1 cellular context compared by ENCODE assay signal in the genomic region with DNA sequence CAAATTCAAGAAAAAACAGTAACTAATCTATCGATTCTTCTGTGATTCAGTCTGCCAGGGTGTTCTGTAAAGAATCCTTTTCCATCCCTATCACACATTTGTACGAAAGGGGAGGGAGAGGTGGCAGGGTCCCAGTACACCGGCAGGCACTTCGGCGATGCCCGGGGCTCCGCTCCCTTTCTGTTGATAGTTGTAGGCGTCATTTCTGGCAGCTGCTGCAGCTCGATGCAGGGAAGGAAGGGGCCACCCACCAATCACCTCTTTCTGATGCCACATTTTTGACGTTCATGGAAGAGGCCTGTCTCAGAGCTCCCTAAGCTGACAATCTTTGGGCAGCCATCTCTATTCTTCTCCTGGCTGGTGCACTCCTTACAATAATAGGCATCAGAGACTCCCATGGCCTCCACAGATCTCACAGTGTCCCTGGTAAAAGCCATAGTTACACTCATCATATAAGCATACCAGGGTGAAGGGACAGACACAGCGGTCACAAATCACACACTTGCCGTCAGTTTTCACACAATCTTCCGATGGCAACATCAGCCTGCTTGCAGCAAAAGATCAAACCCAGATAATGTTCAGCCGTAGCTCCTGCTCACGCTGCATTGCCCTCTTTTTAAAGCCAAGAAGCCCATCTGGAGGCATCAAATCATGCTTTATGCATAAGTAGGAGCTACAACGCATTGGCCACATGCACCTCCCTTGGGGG.
TF ChIP-seq lines count a peak whose summit lies in the region.

No MANE protein-coding gene starts in this region.

TF ChIP-seq in K562, 482 proteins besides CTCF, POLR2A, EP300 and RAD21:
- TF ChIP-seq, protein P1, sequence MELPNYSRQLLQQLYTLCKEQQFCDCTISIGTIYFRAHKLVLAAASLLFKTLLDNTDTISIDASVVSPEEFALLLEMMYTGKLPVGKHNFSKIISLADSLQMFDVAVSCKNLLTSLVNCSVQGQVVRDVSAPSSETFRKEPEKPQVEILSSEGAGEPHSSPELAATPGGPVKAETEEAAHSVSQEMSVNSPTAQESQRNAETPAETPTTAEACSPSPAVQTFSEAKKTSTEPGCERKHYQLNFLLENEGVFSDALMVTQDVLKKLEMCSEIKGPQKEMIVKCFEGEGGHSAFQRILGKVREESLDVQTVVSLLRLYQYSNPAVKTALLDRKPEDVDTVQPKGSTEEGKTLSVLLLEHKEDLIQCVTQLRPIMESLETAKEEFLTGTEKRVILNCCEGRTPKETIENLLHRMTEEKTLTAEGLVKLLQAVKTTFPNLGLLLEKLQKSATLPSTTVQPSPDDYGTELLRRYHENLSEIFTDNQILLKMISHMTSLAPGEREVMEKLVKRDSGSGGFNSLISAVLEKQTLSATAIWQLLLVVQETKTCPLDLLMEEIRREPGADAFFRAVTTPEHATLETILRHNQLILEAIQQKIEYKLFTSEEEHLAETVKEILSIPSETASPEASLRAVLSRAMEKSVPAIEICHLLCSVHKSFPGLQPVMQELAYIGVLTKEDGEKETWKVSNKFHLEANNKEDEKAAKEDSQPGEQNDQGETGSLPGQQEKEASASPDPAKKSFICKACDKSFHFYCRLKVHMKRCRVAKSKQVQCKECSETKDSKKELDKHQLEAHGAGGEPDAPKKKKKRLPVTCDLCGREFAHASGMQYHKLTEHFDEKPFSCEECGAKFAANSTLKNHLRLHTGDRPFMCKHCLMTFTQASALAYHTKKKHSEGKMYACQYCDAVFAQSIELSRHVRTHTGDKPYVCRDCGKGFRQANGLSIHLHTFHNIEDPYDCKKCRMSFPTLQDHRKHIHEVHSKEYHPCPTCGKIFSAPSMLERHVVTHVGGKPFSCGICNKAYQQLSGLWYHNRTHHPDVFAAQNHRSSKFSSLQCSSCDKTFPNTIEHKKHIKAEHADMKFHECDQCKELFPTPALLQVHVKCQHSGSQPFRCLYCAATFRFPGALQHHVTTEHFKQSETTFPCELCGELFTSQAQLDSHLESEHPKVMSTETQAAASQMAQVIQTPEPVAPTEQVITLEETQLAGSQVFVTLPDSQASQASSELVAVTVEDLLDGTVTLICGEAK (IDR thresholded peaks at IDR 0.05): no peak
- TF ChIP-seq, protein P1 (CRISPR knock-in tag; IDR thresholded peaks at IDR 0.05): no peak
- TF ChIP-seq ZNF24 (IDR thresholded peaks at IDR 0.05): no peak
- no peak for TF ChIP-seq ZFP30 (CRISPR knock-in tag; IDR thresholded peaks at IDR 0.05; ENCODE audit: borderline replicate concordance)
- TF ChIP-seq, protein P2, sequence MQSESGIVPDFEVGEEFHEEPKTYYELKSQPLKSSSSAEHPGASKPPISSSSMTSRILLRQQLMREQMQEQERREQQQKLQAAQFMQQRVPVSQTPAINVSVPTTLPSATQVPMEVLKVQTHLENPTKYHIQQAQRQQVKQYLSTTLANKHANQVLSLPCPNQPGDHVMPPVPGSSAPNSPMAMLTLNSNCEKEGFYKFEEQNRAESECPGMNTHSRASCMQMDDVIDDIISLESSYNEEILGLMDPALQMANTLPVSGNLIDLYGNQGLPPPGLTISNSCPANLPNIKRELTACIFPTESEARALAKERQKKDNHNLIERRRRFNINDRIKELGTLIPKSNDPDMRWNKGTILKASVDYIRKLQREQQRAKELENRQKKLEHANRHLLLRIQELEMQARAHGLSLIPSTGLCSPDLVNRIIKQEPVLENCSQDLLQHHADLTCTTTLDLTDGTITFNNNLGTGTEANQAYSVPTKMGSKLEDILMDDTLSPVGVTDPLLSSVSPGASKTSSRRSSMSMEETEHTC (IDR thresholded peaks at IDR 0.05): no peak
- no peak for TF ChIP-seq CBFA2T2 (conservative IDR thresholded peaks at IDR 0.05)
- no peak for TF ChIP-seq CREB1 (IDR thresholded peaks at IDR 0.05)
- TF ChIP-seq CREB1 (CRISPR knock-in tag; IDR thresholded peaks at IDR 0.05): no peak
- TF ChIP-seq TCF7L2 (IDR thresholded peaks at IDR 0.05; ENCODE audit: low read depth, low read length): no peak
- no peak for TF ChIP-seq NFE2 (IDR thresholded peaks at IDR 0.05; ENCODE audit: low read depth)
- no peak for TF ChIP-seq BACH1 (tag; IDR thresholded peaks at IDR 0.05)
- TF ChIP-seq, protein P3, sequence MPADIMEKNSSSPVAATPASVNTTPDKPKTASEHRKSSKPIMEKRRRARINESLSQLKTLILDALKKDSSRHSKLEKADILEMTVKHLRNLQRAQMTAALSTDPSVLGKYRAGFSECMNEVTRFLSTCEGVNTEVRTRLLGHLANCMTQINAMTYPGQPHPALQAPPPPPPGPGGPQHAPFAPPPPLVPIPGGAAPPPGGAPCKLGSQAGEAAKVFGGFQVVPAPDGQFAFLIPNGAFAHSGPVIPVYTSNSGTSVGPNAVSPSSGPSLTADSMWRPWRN (IDR thresholded peaks at IDR 0.05; ENCODE audit: low read depth): no peak
- TF ChIP-seq, protein P4, sequence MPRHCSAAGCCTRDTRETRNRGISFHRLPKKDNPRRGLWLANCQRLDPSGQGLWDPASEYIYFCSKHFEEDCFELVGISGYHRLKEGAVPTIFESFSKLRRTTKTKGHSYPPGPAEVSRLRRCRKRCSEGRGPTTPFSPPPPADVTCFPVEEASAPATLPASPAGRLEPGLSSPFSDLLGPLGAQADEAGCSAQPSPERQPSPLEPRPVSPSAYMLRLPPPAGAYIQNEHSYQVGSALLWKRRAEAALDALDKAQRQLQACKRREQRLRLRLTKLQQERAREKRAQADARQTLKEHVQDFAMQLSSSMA (CRISPR knock-in tag; IDR thresholded peaks at IDR 0.05): no peak
- no peak for TF ChIP-seq ESRRB (CRISPR knock-in tag; IDR thresholded peaks at IDR 0.05; ENCODE audit: borderline replicate concordance)
- TF ChIP-seq FIP1L1 (IDR thresholded peaks at IDR 0.05; ENCODE audit: low read depth, low read length, poor library complexity, severe bottlenecking): no peak
- TF ChIP-seq, protein P5, sequence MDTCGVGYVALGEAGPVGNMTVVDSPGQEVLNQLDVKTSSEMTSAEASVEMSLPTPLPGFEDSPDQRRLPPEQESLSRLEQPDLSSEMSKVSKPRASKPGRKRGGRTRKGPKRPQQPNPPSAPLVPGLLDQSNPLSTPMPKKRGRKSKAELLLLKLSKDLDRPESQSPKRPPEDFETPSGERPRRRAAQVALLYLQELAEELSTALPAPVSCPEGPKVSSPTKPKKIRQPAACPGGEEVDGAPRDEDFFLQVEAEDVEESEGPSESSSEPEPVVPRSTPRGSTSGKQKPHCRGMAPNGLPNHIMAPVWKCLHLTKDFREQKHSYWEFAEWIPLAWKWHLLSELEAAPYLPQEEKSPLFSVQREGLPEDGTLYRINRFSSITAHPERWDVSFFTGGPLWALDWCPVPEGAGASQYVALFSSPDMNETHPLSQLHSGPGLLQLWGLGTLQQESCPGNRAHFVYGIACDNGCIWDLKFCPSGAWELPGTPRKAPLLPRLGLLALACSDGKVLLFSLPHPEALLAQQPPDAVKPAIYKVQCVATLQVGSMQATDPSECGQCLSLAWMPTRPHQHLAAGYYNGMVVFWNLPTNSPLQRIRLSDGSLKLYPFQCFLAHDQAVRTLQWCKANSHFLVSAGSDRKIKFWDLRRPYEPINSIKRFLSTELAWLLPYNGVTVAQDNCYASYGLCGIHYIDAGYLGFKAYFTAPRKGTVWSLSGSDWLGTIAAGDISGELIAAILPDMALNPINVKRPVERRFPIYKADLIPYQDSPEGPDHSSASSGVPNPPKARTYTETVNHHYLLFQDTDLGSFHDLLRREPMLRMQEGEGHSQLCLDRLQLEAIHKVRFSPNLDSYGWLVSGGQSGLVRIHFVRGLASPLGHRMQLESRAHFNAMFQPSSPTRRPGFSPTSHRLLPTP (IDR thresholded peaks at IDR 0.05; ENCODE audit: borderline replicate concordance, extremely low read depth, insufficient read length): no peak
- no peak for TF ChIP-seq ZSCAN29 (IDR thresholded peaks at IDR 0.05)
- TF ChIP-seq C11orf30 (IDR thresholded peaks at IDR 0.05; ENCODE audit: low read depth): no peak
